Comparison of ENCODE assay signal across 8 cellular contexts in genomic region chr1:207752456-207753132, GRCh38. TPM values are rescaled to one million over a fixed set of nuclear protein-coding genes. Genes with fewer than 3 reads are reported as not detected.
DNase-seq lines count a peak whose midpoint lies in the region; ATAC-seq and TF ChIP-seq lines count a peak whose summit lies in the region.

No MANE protein-coding gene starts in this region.

- peak overlapping the region; percentile 94 for H3K4me3 Mint-ChIP-seq in activated CD4-positive, alpha-beta memory T cell treated with anti-CD3 and anti-CD28 coated beads for 36 hours
- peak overlapping the region; percentile 100 for H3K4me3 Mint-ChIP-seq in neural crest cell

- peaks cover 10% of the 10 kb centered on the region for H3K36me3 Mint-ChIP-seq in activated CD4-positive, alpha-beta memory T cell treated with anti-CD3 and anti-CD28 coated beads for 36 hours
- H3K36me3 Mint-ChIP-seq in neural crest cell (ENCODE audit: low read depth) = peaks cover 4% of the 10 kb centered on the region

- intact Hi-C loops in activated CD4-positive, alpha-beta memory T cell treated with anti-CD3 and anti-CD28 coated beads for 36 hours (cut with micrococcal nuclease) = loop anchor here (2.0 to 5.0 kb wide), 3 partner anchors 44 to 430 kb away; partner anchors contain the start of gene CD55

- H3K27me3 Mint-ChIP-seq in activated CD4-positive, alpha-beta memory T cell treated with anti-CD3 and anti-CD28 coated beads for 36 hours = no peaks in the 10 kb centered on the region
- H3K27me3 Mint-ChIP-seq in neural crest cell (ENCODE audit: low read depth) = no peaks in the 10 kb centered on the region

- H3K27ac Mint-ChIP-seq in activated CD4-positive, alpha-beta memory T cell treated with anti-CD3 and anti-CD28 coated beads for 36 hours = peak overlapping the region; percentile 96
- peak overlapping the region; percentile 99 for H3K27ac Mint-ChIP-seq in neural crest cell (ENCODE audit: unreplicated experiment)

- H3K4me1 Mint-ChIP-seq in activated CD4-positive, alpha-beta memory T cell treated with anti-CD3 and anti-CD28 coated beads for 36 hours (ENCODE audit: low read depth) = peaks cover 62% of the 10 kb centered on the region
- peaks cover 51% of the 10 kb centered on the region for H3K4me1 Mint-ChIP-seq in neural crest cell

- POLR2A ChIA-PET in activated CD4-positive, alpha-beta memory T cell treated with anti-CD3 and anti-CD28 coated beads for 36 hours (lab: Charles Lee) = interaction anchor here (2.1 kb wide), 1 partner anchor 71 kb away, joined by 7 read pairs; no protein-coding TSS in a partner anchor

- CTCF ChIA-PET in activated CD4-positive, alpha-beta memory T cell treated with anti-CD3 and anti-CD28 coated beads for 36 hours (lab: Charles Lee) = interaction anchor here (0.6 to 2.1 kb wide), 5 partner anchors 30 to 211 kb away, joined by 3 to 12 read pairs (median 4); no protein-coding TSS in a partner anchor

- ATAC-seq in GM21576 (IDR thresholded peaks at IDR 0.05; ENCODE audit: unreplicated experiment) = peak; percentile 28
- ATAC-seq in GM18870 (IDR thresholded peaks at IDR 0.05; ENCODE audit: unreplicated experiment) = no peak

- no peak for TF ChIP-seq CTCF in neural crest cell (conservative IDR thresholded peaks at IDR 0.05)

- in situ Hi-C loops in KBM-7 (cut with MboI; ENCODE audit: low pct_unique_long_range_greater_than_20kb, low sequenced_read_pairs) = no loop called here

- DNase-seq in EH (ENCODE audit: low read depth) (peak; percentile 16), KBM-7 (peak; percentile 47), fibroblast of gingiva (ENCODE audit: low read depth) (peak; percentile 7), neural crest cell (ENCODE audit: low read depth, low spot score) (no peak), ureter (ENCODE audit: low spot score) (peak; percentile 61)
- peak; percentile 63 for DNase-seq in activated CD4-positive, alpha-beta memory T cell treated with anti-CD3 and anti-CD28 coated beads for 36 hours

- no peaks in the 10 kb centered on the region for H3K9me3 Mint-ChIP-seq in activated CD4-positive, alpha-beta memory T cell treated with anti-CD3 and anti-CD28 coated beads for 36 hours
- peaks cover 2% of the 10 kb centered on the region for H3K9me3 Mint-ChIP-seq in neural crest cell

RNA-seq across cellular contexts. Expression of gene CD46, which starts 0.7 kb away (rescaled TPM):
- total RNA-seq in activated CD4-positive, alpha-beta memory T cell treated with anti-CD3 and anti-CD28 coated beads for 36 hours = 10 to 100 TPM; 94.6 to 96.9 TPM
- total RNA-seq in neural crest cell (93.8 and 98.7 TPM in 2 replicates), ureter (348 TPM)
